In genomic region chr15:65806387-65806786, GRCh38 we compare ENCODE assay signal across 25 cellular contexts. TPM values are rescaled to one million over a fixed set of nuclear protein-coding genes. Genes with fewer than 3 reads are reported as not detected.
DNase-seq lines count a peak whose midpoint lies in the region; ATAC-seq and TF ChIP-seq lines count a peak whose summit lies in the region.
"Had no signal": no experiment of that assay in that cellular context is flagged by ENCODE, and none has a peak within 500 bp of the region (broad histone marks: within the 10 kb centered on the region; RNA-seq: fewer than 3 reads in every experiment).

No MANE protein-coding gene starts in this region.

- H2BK15ac ChIP-seq in mesenchymal stem cell (ENCODE audit: low read depth, poor library complexity, severe bottlenecking) = no peak overlapping the region

- H3K4me1 ChIP-seq in ACC112 (ENCODE audit: control insufficient read depth, insufficient read depth, low read length, unreplicated experiment) (peaks cover 6% of the 10 kb centered on the region), mesenchymal stem cell (ENCODE audit: control insufficient read depth, insufficient read depth, low read depth, low read length) (no peaks in the 10 kb centered on the region), psoas muscle (peaks cover 8% of the 10 kb centered on the region)

- CTCF ChIA-PET in activated CD8-positive, alpha-beta T cell treated with anti-CD3 and anti-CD28 coated beads for 36 hours (lab: Charles Lee) = interaction anchor here (0.8 to 4.4 kb wide), 6 partner anchors 9 to 23 kb away, joined by 3 to 19 read pairs (median 4); no protein-coding TSS in a partner anchor

- H3K79me2 ChIP-seq in ACC112 (ENCODE audit: control insufficient read depth, insufficient read depth, low read length, unreplicated experiment) = no peaks in the 10 kb centered on the region

- 100% methylated on average over 1 of the region's 3 CpGs for WGBS in mesenchymal stem cell
- 56 to 64% (median 63%) methylated on average over 3 of the region's 3 CpGs for WGBS in psoas muscle, 3 donors

- no peaks in the 10 kb centered on the region for H3K27me3 ChIP-seq in ACC112 (ENCODE audit: insufficient read depth, low read length)
- H3K27me3 ChIP-seq in mesenchymal stem cell (ENCODE audit: control insufficient read depth in 1 of 2, insufficient read depth in 1 of 2, low read length in 2 of 2) = no peaks in the 10 kb centered on the region
- H3K27me3 ChIP-seq in psoas muscle (ENCODE audit: insufficient read depth in 3 of 3, low read length in 2 of 3) = no peaks in the 10 kb centered on the region
- H3K27me3 ChIP-seq: esophagus squamous epithelium, tibial nerve had no signal

- H3K27me3 Mint-ChIP-seq in activated CD8-positive, alpha-beta T cell treated with anti-CD3 and anti-CD28 coated beads for 36 hours = no peaks in the 10 kb centered on the region
- H3K27me3 Mint-ChIP-seq: activated CD4-positive, alpha-beta T cell treated with anti-CD3 and anti-CD28 coated beads, Interleukin-2, amount 10 ng/mL, durations not matched to agents 24 days and 14 days; naive B cell; stimulated activated memory B cell treated with anti-CD40 and anti-IgM and Interleukin-4, amounts not matched to agents 10 μg/mL and 1 μg/mL and 100 μg/mL, for 72 hours had no signal

- POLR2A ChIA-PET in activated CD8-positive, alpha-beta T cell treated with anti-CD3 and anti-CD28 coated beads for 36 hours (lab: Charles Lee) = interaction anchor here (1.6 to 2.5 kb wide), 2 partner anchors 12 to 13 kb away, joined by 4 to 17 read pairs; partner anchors contain the start of gene DENND4A

- H2BK5ac ChIP-seq in mesenchymal stem cell (ENCODE audit: low read depth, low read length, poor library complexity, severe bottlenecking) = no peak overlapping the region

- ATAC-seq in activated CD8-positive, alpha-beta T cell treated with anti-CD3 and anti-CD28 coated beads for 36 hours = peak; percentile 22
- ATAC-seq in HG03159 (IDR thresholded peaks at IDR 0.05; ENCODE audit: unreplicated experiment) (no peak), psoas muscle (no peak), GM19324 (IDR thresholded peaks at IDR 0.05; ENCODE audit: low FRiP score, unreplicated experiment) (no peak)
- ATAC-seq: left cardiac atrium; stimulated activated memory B cell treated with anti-CD40 and anti-IgM and Interleukin-4, amounts not matched to agents 10 μg/mL and 1 μg/mL and 100 μg/mL, for 72 hours had no signal

- peak overlapping the region; percentile 14 for H2AFZ ChIP-seq in ACC112 (ENCODE audit: low read length, unreplicated experiment)
- H2AFZ ChIP-seq in mesenchymal stem cell (ENCODE audit: low read depth, low read length) = no peak overlapping the region

- H3K4me3 Mint-ChIP-seq in activated CD8-positive, alpha-beta T cell treated with anti-CD3 and anti-CD28 coated beads for 36 hours = peak overlapping the region; percentile 85
- H3K4me3 Mint-ChIP-seq: activated CD4-positive, alpha-beta T cell treated with anti-CD3 and anti-CD28 coated beads, Interleukin-2, amount 10 ng/mL, durations not matched to agents 24 days and 14 days; activated naive CD4-positive, alpha-beta T cell treated with anti-CD3 and anti-CD28 coated beads for 36 hours; naive B cell; stimulated activated memory B cell treated with anti-CD40 and anti-IgM and Interleukin-4, amounts not matched to agents 10 μg/mL and 1 μg/mL and 100 μg/mL, for 72 hours had no signal

- H3K14ac ChIP-seq in mesenchymal stem cell (ENCODE audit: low read length in 2 of 2) = no peak overlapping the region

- H4K91ac ChIP-seq in mesenchymal stem cell (ENCODE audit: low read length) = no peak overlapping the region

- H3K4me3 ChIP-seq in ACC112 (ENCODE audit: low read depth, low read length) (no peak overlapping the region), mesenchymal stem cell (ENCODE audit: insufficient read depth in 1 of 2, low read depth in 1 of 2, low read length in 2 of 2) (no peak overlapping the region), psoas muscle (no peak overlapping the region)
- H3K4me3 ChIP-seq: esophagus squamous epithelium, tibial nerve had no signal

- peak overlapping the region; percentile 27 for H3K9ac ChIP-seq in mesenchymal stem cell (ENCODE audit: low read length)
- H3K9ac ChIP-seq: KMS-11 had no signal

- H3K27ac Mint-ChIP-seq in activated CD8-positive, alpha-beta T cell treated with anti-CD3 and anti-CD28 coated beads for 36 hours = peak overlapping the region; percentile 77
- H3K27ac Mint-ChIP-seq: activated CD4-positive, alpha-beta T cell treated with anti-CD3 and anti-CD28 coated beads, Interleukin-2, amount 10 ng/mL, durations not matched to agents 24 days and 14 days; activated naive CD4-positive, alpha-beta T cell treated with anti-CD3 and anti-CD28 coated beads for 36 hours; stimulated activated memory B cell treated with anti-CD40 and anti-IgM and Interleukin-4, amounts not matched to agents 10 μg/mL and 1 μg/mL and 100 μg/mL, for 72 hours had no signal

- TF ChIP-seq CTCF in activated CD8-positive, alpha-beta T cell treated with anti-CD3 and anti-CD28 coated beads for 36 hours (IDR thresholded peaks at IDR 0.05) = no peak
- TF ChIP-seq CTCF in psoas muscle (IDR thresholded peaks at IDR 0.05) = no peak

- no peak overlapping the region for H3K4me2 ChIP-seq in mesenchymal stem cell (ENCODE audit: low read length, poor library complexity, severe bottlenecking)
- H3K4me2 ChIP-seq: KMS-11 had no signal

- peak; percentile 62 for DNase-seq in DMS114 treated with DMSO at 0.1 percent for 48 hours (lab: John Stamatoyannopoulos, UW; ENCODE audit: unreplicated experiment)
- no peak for DNase-seq in activated CD8-positive, alpha-beta T cell treated with anti-CD3 and anti-CD28 coated beads for 36 hours
- DNase-seq in mesenchymal stem cell = no peak
- no peak for DNase-seq in psoas muscle
- no peak for DNase-seq in cardiac septum (ENCODE audit: low spot score)
- DNase-seq: activated CD4-positive, alpha-beta T cell treated with anti-CD3 and anti-CD28 coated beads, Interleukin-2, amount 10 ng/mL, durations not matched to agents 24 days and 14 days; activated naive CD4-positive, alpha-beta T cell treated with anti-CD3 and anti-CD28 coated beads for 36 hours; DMS79; esophagus squamous epithelium; glutamatergic neuron; H7; left cardiac atrium; mesendoderm; naive B cell; NCI-H1048; NCI-H2029; NCI-H226; posterior cingulate gyrus; RPMI8226 had no signal

- H2AK5ac ChIP-seq in mesenchymal stem cell (ENCODE audit: low read length, severe bottlenecking) = no peak overlapping the region

- H3K79me1 ChIP-seq in mesenchymal stem cell (replicated peaks; ENCODE audit: low read length, poor library complexity, severe bottlenecking) = no peaks in the 10 kb centered on the region

- H3K18ac ChIP-seq in mesenchymal stem cell (ENCODE audit: low read depth in 1 of 2, low read length in 2 of 2) = no peak overlapping the region

- H3K23ac ChIP-seq in mesenchymal stem cell (ENCODE audit: low read length in 2 of 2) = no peak overlapping the region

- H4K8ac ChIP-seq in mesenchymal stem cell (ENCODE audit: low read length) = no peak overlapping the region

- H3K9me3 Mint-ChIP-seq in activated CD8-positive, alpha-beta T cell treated with anti-CD3 and anti-CD28 coated beads for 36 hours = peaks cover 1% of the 10 kb centered on the region
- H3K9me3 Mint-ChIP-seq: activated CD4-positive, alpha-beta T cell treated with anti-CD3 and anti-CD28 coated beads, Interleukin-2, amount 10 ng/mL, durations not matched to agents 24 days and 14 days; stimulated activated memory B cell treated with anti-CD40 and anti-IgM and Interleukin-4, amounts not matched to agents 10 μg/mL and 1 μg/mL and 100 μg/mL, for 72 hours had no signal

- peaks cover 4% of the 10 kb centered on the region for H3K36me3 Mint-ChIP-seq in activated CD8-positive, alpha-beta T cell treated with anti-CD3 and anti-CD28 coated beads for 36 hours (ENCODE audit: low read depth)
- H3K36me3 Mint-ChIP-seq: naive B cell; stimulated activated memory B cell treated with anti-CD40 and anti-IgM and Interleukin-4, amounts not matched to agents 10 μg/mL and 1 μg/mL and 100 μg/mL, for 72 hours had no signal

- no peak overlapping the region for H2BK12ac ChIP-seq in mesenchymal stem cell (ENCODE audit: low read length in 2 of 2)

- H2BK120ac ChIP-seq in mesenchymal stem cell (ENCODE audit: low read depth, low read length) = no peak overlapping the region

- intact Hi-C loops in activated CD8-positive, alpha-beta T cell treated with anti-CD3 and anti-CD28 coated beads for 36 hours (cut with micrococcal nuclease) = no loop called here
- intact Hi-C loops in psoas muscle (cut with DNase I) (no loop called here), cardiac septum (cut with DNase I) (no loop called here)

- no peaks in the 10 kb centered on the region for H3K36me3 ChIP-seq in ACC112 (ENCODE audit: insufficient read depth, low read length)
- H3K36me3 ChIP-seq in mesenchymal stem cell (ENCODE audit: control insufficient read depth in 1 of 2, insufficient read depth in 2 of 2, low read depth in 1 of 2, low read length in 2 of 2) = no peaks in the 10 kb centered on the region
- H3K36me3 ChIP-seq in psoas muscle (ENCODE audit: insufficient read depth in 1 of 2, low read depth in 1 of 2) = no peaks in the 10 kb centered on the region
- H3K36me3 ChIP-seq: esophagus squamous epithelium, tibial nerve had no signal

- H3K9me3 ChIP-seq in mesenchymal stem cell (ENCODE audit: control insufficient read depth, low read length) (no peaks in the 10 kb centered on the region), psoas muscle (no peaks in the 10 kb centered on the region)
- H3K9me3 ChIP-seq: esophagus squamous epithelium, tibial nerve had no signal

- no peak overlapping the region for H3K4ac ChIP-seq in mesenchymal stem cell (ENCODE audit: low read depth in 1 of 2, low read length in 2 of 2)

- no peak overlapping the region for H3K27ac ChIP-seq in ACC112 (ENCODE audit: low read depth, low read length)
- H3K27ac ChIP-seq in mesenchymal stem cell (ENCODE audit: low read length, poor library complexity, severe bottlenecking) = no peak overlapping the region
- H3K27ac ChIP-seq in psoas muscle = no peak overlapping the region
- H3K27ac ChIP-seq: esophagus squamous epithelium, KMS-11, tibial nerve had no signal

- peaks cover 38% of the 10 kb centered on the region for H3K4me1 Mint-ChIP-seq in activated CD8-positive, alpha-beta T cell treated with anti-CD3 and anti-CD28 coated beads for 36 hours (ENCODE audit: low read depth)

RNA-seq across cellular contexts. Expression of gene DENND4A, which starts 14.3 kb away (rescaled TPM):
- 10 to 100 TPM; 53.1 to 54.7 TPM for total RNA-seq in activated CD8-positive, alpha-beta T cell treated with anti-CD3 and anti-CD28 coated beads for 36 hours
- 8.3 TPM for polyA plus RNA-seq in mesenchymal stem cell (2013, experiment 1 of 2)
- polyA plus RNA-seq in mesenchymal stem cell (2013, experiment 2 of 2) = 8.4 TPM
- total RNA-seq in psoas muscle (10 to 100 TPM; 15.4 to 46.7 (median 23.4) TPM), cardiac septum (19.1 TPM)
- polyA plus RNA-seq in psoas muscle = 10 to 100 TPM in 1 of 3 donors, 1 to 10 TPM in 2; 4.0 to 11.2 (median 7.0) TPM
